In the genomic region with DNA sequence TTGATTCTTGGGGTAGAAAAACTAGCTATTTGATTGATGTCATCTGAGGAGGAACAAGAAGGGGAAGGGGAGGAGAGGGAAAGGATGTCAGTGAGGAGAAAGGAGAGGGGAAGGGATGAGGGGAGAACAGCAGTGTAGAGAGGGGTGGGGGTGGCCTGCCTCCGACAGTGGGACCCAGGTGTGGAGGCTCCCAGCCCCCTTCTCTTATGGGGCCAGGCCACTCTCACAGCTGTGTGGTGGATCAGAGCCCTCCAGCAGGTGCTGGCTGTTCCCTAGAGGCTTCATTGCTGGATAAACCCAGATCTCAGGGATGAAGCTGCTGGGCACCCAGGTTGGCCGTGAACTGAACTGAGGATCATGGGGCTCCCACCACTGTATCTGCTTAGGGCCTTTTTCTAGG, we compare ENCODE assay signal across 19 cellular contexts.
A peak's percentile ranks its signal among the peaks of the same experiment; 100 is the strongest.
DNase-seq lines count a peak whose midpoint lies in the region; ATAC-seq, FAIRE-seq and TF ChIP-seq lines count a peak whose summit lies in the region.
"Had no signal": no experiment of that assay in that cellular context is flagged by ENCODE, and none has a peak within 500 bp of the region (broad histone marks: within the 10 kb centered on the region; RNA-seq: fewer than 3 reads in every experiment).

No MANE protein-coding gene starts in this region.

- H4K20me1 ChIP-seq in H9 (ENCODE audit: control insufficient read depth, insufficient read depth, insufficient read length), result no peaks in the 10 kb centered on the region
- H4K20me1 ChIP-seq in K562 (replicated peaks; ENCODE audit: control insufficient read depth, insufficient read depth, low read length), result no peaks in the 10 kb centered on the region
- H4K20me1 ChIP-seq in PC-3 (ENCODE audit: low read length), result no peaks in the 10 kb centered on the region

- TF ChIP-seq RAD21 in K562 (CRISPR knock-in tag; conservative IDR thresholded peaks at IDR 0.05 in 1 of 2, IDR thresholded peaks at IDR 0.05 in 1 of 2), result no peak

- ATAC-seq in K562, result no peak; the same call in 2 of the 3 replicates
- ATAC-seq in stimulated activated effector memory CD8-positive, alpha-beta T cell treated with anti-CD3 and anti-CD28 coated beads, Interleukin-12 subunit alpha, Interleukin-12 subunit beta, amount 100 ng/mL, for 72 hours, result peak; percentile 19
- no peak for ATAC-seq in PC-3
- ATAC-seq: GM23338 had no signal

- no peak for FAIRE-seq in K562 (lab: Jason Lieb, UNC)
- FAIRE-seq: G401.6, GM12892, GM19239 had no signal

- H3K56ac ChIP-seq in H9 (ENCODE audit: insufficient read length, low read depth, low read length), result no peak overlapping the region

- H3K4ac ChIP-seq in H9 (ENCODE audit: low read depth, low read length), result no peak overlapping the region

- no peak overlapping the region for H3K27ac Mint-ChIP-seq in H9
- H3K27ac Mint-ChIP-seq in stimulated activated effector memory CD8-positive, alpha-beta T cell treated with anti-CD3 and anti-CD28 coated beads, Interleukin-12 subunit alpha, Interleukin-12 subunit beta, amount 100 ng/mL, for 72 hours, result no peak overlapping the region
- H3K27ac Mint-ChIP-seq: HFFc6 had no signal

- no peak overlapping the region for H2BK15ac ChIP-seq in H9 (ENCODE audit: low read depth, low read length)

- DNase-seq in H9 (no peak), NCI-H2171 (lab: John Stamatoyannopoulos, UW) (peak; percentile 8), K562 (ENCODE audit: extremely low read depth in 1 of 4, low spot score in 3 of 4) (no peak), adrenal gland (no peak), PC-3 (no peak), NCI-H1048 (lab: John Stamatoyannopoulos, UW) (no peak)
- DNase-seq in stimulated activated effector memory CD8-positive, alpha-beta T cell treated with anti-CD3 and anti-CD28 coated beads, Interleukin-12 subunit alpha, Interleukin-12 subunit beta, amount 100 ng/mL, for 72 hours (ENCODE audit: low spot score in 2 of 2), result no peak
- DNase-seq: C1 segment of cervical spinal cord; Calu3; CD4-positive, alpha-beta memory T cell; COR-L47; DMS53; DMS79 treated with DMSO at 0.1 percent for 48 hours; HFFc6 had no signal

- H3K36me3 Mint-ChIP-seq in H9 (ENCODE audit: insufficient read depth in 1 of 3, low read depth in 3 of 3), result peaks cover 0 to 6% (median 4%) of the 10 kb centered on the region in 3 experiments; a peak in 4 of 7 replicates
- H3K36me3 Mint-ChIP-seq in stimulated activated effector memory CD8-positive, alpha-beta T cell treated with anti-CD3 and anti-CD28 coated beads, Interleukin-12 subunit alpha, Interleukin-12 subunit beta, amount 100 ng/mL, for 72 hours, result no peaks in the 10 kb centered on the region

- TF ChIP-seq EP300 in K562 (IDR thresholded peaks at IDR 0.05; ENCODE audit: low read length), result no peak

- no peak for TF ChIP-seq CTCF in H9 (conservative IDR thresholded peaks at IDR 0.05)
- no peak for TF ChIP-seq CTCF in K562 (IDR thresholded peaks at IDR 0.05 in 2 of 3, conservative IDR thresholded peaks at IDR 0.05 in 1 of 3; ENCODE audit: insufficient read depth in 2 of 3, low read depth in 1 of 3, low read length in 3 of 3)
- no peak for TF ChIP-seq CTCF in adrenal gland (IDR thresholded peaks at IDR 0.05)
- TF ChIP-seq CTCF in PC-3 (conservative IDR thresholded peaks at IDR 0.05; ENCODE audit: low read depth, low read length), result no peak

- no peak overlapping the region for H4K91ac ChIP-seq in H9 (ENCODE audit: insufficient read length, low read depth, low read length)

- no peaks in the 10 kb centered on the region for H3K79me2 ChIP-seq in H9 (ENCODE audit: insufficient read depth, low read length)
- H3K79me2 ChIP-seq in K562 (ENCODE audit: control insufficient read depth, insufficient read depth, low read length), result no peaks in the 10 kb centered on the region
- no peaks in the 10 kb centered on the region for H3K79me2 ChIP-seq in PC-3 (ENCODE audit: low read length)

- BruUV-seq in K562 (replicated peaks; lab: Mats Ljungman, UMichigan) (no TSS peak), PC-3 (replicated peaks; lab: Mats Ljungman, UMichigan) (no TSS peak)

- intact Hi-C loops in K562 (cut with micrococcal nuclease), result no loop called here
- intact Hi-C loops in adrenal gland (cut with DNase I), result no loop called here
- intact Hi-C loops in PC-3 (cut with micrococcal nuclease), result no loop called here

- H2BK120ac ChIP-seq in H9 (ENCODE audit: low read depth, low read length, poor library complexity, severe bottlenecking), result no peak overlapping the region

- peaks cover 4 to 5% of the 10 kb centered on the region in 2 experiments; a peak in 4 of 5 replicates for H3K9me3 Mint-ChIP-seq in H9
- no peaks in the 10 kb centered on the region for H3K9me3 Mint-ChIP-seq in stimulated activated effector memory CD8-positive, alpha-beta T cell treated with anti-CD3 and anti-CD28 coated beads, Interleukin-12 subunit alpha, Interleukin-12 subunit beta, amount 100 ng/mL, for 72 hours
- H3K9me3 Mint-ChIP-seq: CD4-positive, alpha-beta memory T cell; HFFc6 had no signal

- no peak overlapping the region for H3K27ac ChIP-seq in H9 (ENCODE audit: insufficient read length, low read depth, low read length)
- H3K27ac ChIP-seq in K562 (ENCODE audit: extremely low read depth, low read depth, low read length), result no peak overlapping the region
- H3K27ac ChIP-seq in adrenal gland, result no peak overlapping the region
- no peak overlapping the region for H3K27ac ChIP-seq in PC-3 (ENCODE audit: low read length)

- H3K9me1 ChIP-seq in K562 (ENCODE audit: control insufficient read depth, insufficient read depth, low read length), result no peaks in the 10 kb centered on the region

- H3K4me1 ChIP-seq in H9 (ENCODE audit: insufficient read depth, low read length), result no peaks in the 10 kb centered on the region
- H3K4me1 ChIP-seq in K562 (replicated peaks in 1 of 2; ENCODE audit: control insufficient read depth in 2 of 2, insufficient read depth in 2 of 2, low read length in 2 of 2), result no peaks in the 10 kb centered on the region; a peak in 1 of 5 replicates
- peaks cover 0 to 4% of the 10 kb centered on the region in 2 donors for H3K4me1 ChIP-seq in adrenal gland (replicated peaks in 1 of 2)
- H3K4me1 ChIP-seq in PC-3 (ENCODE audit: insufficient read depth, low read length), result no peaks in the 10 kb centered on the region
- H3K4me1 ChIP-seq: HAP-1 had no signal

- H3K4me3 Mint-ChIP-seq in H9, result no peak overlapping the region
- H3K4me3 Mint-ChIP-seq in stimulated activated effector memory CD8-positive, alpha-beta T cell treated with anti-CD3 and anti-CD28 coated beads, Interleukin-12 subunit alpha, Interleukin-12 subunit beta, amount 100 ng/mL, for 72 hours, result no peak overlapping the region
- H3K4me3 Mint-ChIP-seq: CD4-positive, alpha-beta memory T cell; GM23338; HFFc6 had no signal

- no peaks in the 10 kb centered on the region for H3K79me1 ChIP-seq in H9 (ENCODE audit: insufficient read depth, low read depth, low read length, poor library complexity, severe bottlenecking)

- in situ Hi-C loops in K562 (cut with MboI), result no loop called here

- H3K23me2 ChIP-seq in H9 (ENCODE audit: insufficient read length, low read depth, low read length, poor library complexity, severe bottlenecking), result no peaks in the 10 kb centered on the region

- H3K14ac ChIP-seq in H9 (ENCODE audit: insufficient read depth, low read length), result peak overlapping the region; percentile 30; the same call in 1 of the 2 replicates

- H3K27me3 ChIP-seq in H9 (ENCODE audit: insufficient read depth, low read length) (no peaks in the 10 kb centered on the region), K562 (ENCODE audit: control insufficient read depth in 2 of 2, insufficient read depth in 2 of 2, low read length in 2 of 2) (no peaks in the 10 kb centered on the region), adrenal gland (no peaks in the 10 kb centered on the region), PC-3 (ENCODE audit: low read length) (no peaks in the 10 kb centered on the region)

- H4K5ac ChIP-seq in H9 (ENCODE audit: insufficient read length, low read depth, low read length), result no peak overlapping the region

- H3F3A ChIP-seq in PC-3 (ENCODE audit: low read length, unreplicated experiment), result no peaks in the 10 kb centered on the region

- no peak overlapping the region for H2BK5ac ChIP-seq in H9 (ENCODE audit: insufficient read length, low read length)

- no peaks in the 10 kb centered on the region for H3K9me3 ChIP-seq in H9 (ENCODE audit: control insufficient read depth, low read depth, low read length)
- H3K9me3 ChIP-seq in K562 (replicated peaks; ENCODE audit: control insufficient read depth, insufficient read depth, low read depth, low read length), result no peaks in the 10 kb centered on the region
- H3K9me3 ChIP-seq in adrenal gland (replicated peaks in 1 of 3), result no peaks in the 10 kb centered on the region
- H3K9me3 ChIP-seq in PC-3 (ENCODE audit: low read length), result no peaks in the 10 kb centered on the region
- H3K9me3 ChIP-seq: HAP-1 had no signal

- H2BK12ac ChIP-seq in H9 (ENCODE audit: insufficient read length, low read depth, low read length), result no peak overlapping the region

- H2AK5ac ChIP-seq in H9 (ENCODE audit: insufficient read length, low read length), result no peak overlapping the region

- no peak overlapping the region for H2BK20ac ChIP-seq in H9 (ENCODE audit: low read depth, low read length, poor library complexity, severe bottlenecking)

- CTCF ChIA-PET in K562 (lab: Yijun Ruan, JAX; ENCODE audit: low intra/inter-chr PET ratio) (no interaction called here), PC-3 (lab: Charles Lee) (no interaction called here)

- no peak overlapping the region for H3K4me2 ChIP-seq in H9 (ENCODE audit: insufficient read depth, insufficient read length, low read length)
- no peak overlapping the region for H3K4me2 ChIP-seq in K562 (ENCODE audit: insufficient read depth, low read length)
- H3K4me2 ChIP-seq in PC-3 (ENCODE audit: low read length), result no peak overlapping the region
- H3K4me2 ChIP-seq: GM23338 had no signal

- no peaks in the 10 kb centered on the region for H3K36me3 ChIP-seq in K562 (ENCODE audit: control insufficient read depth, insufficient read depth, low read length)
- no peaks in the 10 kb centered on the region for H3K36me3 ChIP-seq in adrenal gland (replicated peaks in 1 of 2)
- H3K36me3 ChIP-seq in PC-3 (ENCODE audit: low read depth, low read length), result no peaks in the 10 kb centered on the region
- H3K36me3 ChIP-seq: HAP-1 had no signal

- no peak overlapping the region for H2AFZ ChIP-seq in H9 (ENCODE audit: low read length)
- 0 out of 2 replicates have a peak overlapping the region, but pooled peaks have one; percentile 71 for H2AFZ ChIP-seq in K562 (ENCODE audit: low read depth, low read length)
- H2AFZ ChIP-seq in PC-3 (ENCODE audit: low read length), result no peak overlapping the region

- H3K4me3 ChIP-seq in K562 (no peak overlapping the region), adrenal gland (no peak overlapping the region), PC-3 (ENCODE audit: low read length) (no peak overlapping the region)
- H3K4me3 ChIP-seq: GM23338, HAP-1 had no signal

- TF ChIP-seq POLR2A in K562 (conservative IDR thresholded peaks at IDR 0.05) (no peak), adrenal gland (IDR thresholded peaks at IDR 0.05) (no peak)

- peaks cover 7% of the 10 kb centered on the region in 2 experiments for H3K4me1 Mint-ChIP-seq in H9
- H3K4me1 Mint-ChIP-seq in stimulated activated effector memory CD8-positive, alpha-beta T cell treated with anti-CD3 and anti-CD28 coated beads, Interleukin-12 subunit alpha, Interleukin-12 subunit beta, amount 100 ng/mL, for 72 hours, result peaks cover 5% of the 10 kb centered on the region

- H3K9ac ChIP-seq in H9 (ENCODE audit: extremely low read depth, insufficient read length, low read length) (no peak overlapping the region), K562 (ENCODE audit: insufficient read depth in 1 of 2, low read depth in 2 of 2, low read length in 2 of 2) (no peak overlapping the region), PC-3 (ENCODE audit: low read length) (no peak overlapping the region)

- no CpG with 5 or more reads among the region's 2 CpGs for WGBS in H9 (ENCODE audit: extremely low coverage, insufficient read length, low lambda C conversion rate)
- 50% methylated on average over 1 of the region's 2 CpGs for WGBS in K562 (ENCODE audit: insufficient coverage, low coverage, missing lambda C conversion rate)
- 75 to 97% (median 92%) methylated on average over 2 of the region's 2 CpGs for WGBS in adrenal gland, 4 donors

- no peaks in the 10 kb centered on the region for H3K9me2 ChIP-seq in PC-3 (replicated peaks; ENCODE audit: low read length)

- H3K23ac ChIP-seq in H9 (ENCODE audit: insufficient read length, low read depth, low read length), result no peak overlapping the region

- H3T11ph ChIP-seq in H9 (ENCODE audit: low read length), result no peak overlapping the region

- no peak overlapping the region for H4K8ac ChIP-seq in H9 (replicated peaks; ENCODE audit: insufficient read length, low read depth, low read length)

- H3K27me3 Mint-ChIP-seq in H9 (ENCODE audit: low read depth), result no peaks in the 10 kb centered on the region
- H3K27me3 Mint-ChIP-seq: CD4-positive, alpha-beta memory T cell had no signal

- no peak overlapping the region for H3K18ac ChIP-seq in H9 (ENCODE audit: insufficient read length, low read depth, low read length)

- POLR2A ChIA-PET in K562 (lab: Yijun Ruan, JAX) (interaction anchor here (0.6 to 1.0 kb wide), 3 partner anchors 15 to 272 kb away, joined by 3 read pairs; no protein-coding TSS in a partner anchor), PC-3 (lab: Charles Lee; ENCODE audit: unreplicated experiment) (no interaction called here)
